9 cellular contexts compared by ENCODE assay signal in the genomic region with DNA sequence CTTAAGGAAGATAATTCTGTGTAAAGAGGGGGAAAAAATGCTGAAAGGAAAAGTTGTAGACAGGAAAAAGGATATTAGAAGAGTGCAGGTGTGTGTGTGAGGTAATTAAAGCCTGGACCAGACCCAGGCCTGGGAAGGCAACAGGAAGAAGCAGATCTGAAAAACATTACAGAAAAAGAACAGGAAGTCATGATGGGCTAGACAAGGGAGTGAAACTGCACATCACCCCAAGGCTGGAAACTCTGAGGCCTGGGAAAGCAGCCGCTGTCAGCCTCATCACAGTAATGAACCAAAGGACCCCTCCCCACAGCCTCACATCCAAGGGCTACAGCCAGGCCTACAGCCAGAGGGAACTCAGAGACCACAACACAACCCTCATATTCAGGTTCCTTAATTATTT.
DNase-seq lines count a peak whose midpoint lies in the region; ATAC-seq lines count a peak whose summit lies in the region.
"Had no signal": no experiment of that assay in that cellular context is flagged by ENCODE, and none has a peak within 500 bp of the region (broad histone marks: within the 10 kb centered on the region; RNA-seq: fewer than 3 reads in every experiment).

No MANE protein-coding gene starts in this region.

- H3K36me3 Mint-ChIP-seq in activated naive CD4-positive, alpha-beta T cell treated with anti-CD3 and anti-CD28 coated beads, Interleukin-2, amount 10 ng/mL, durations not matched to agents 7 days and 5 days = no peaks in the 10 kb centered on the region
- no peaks in the 10 kb centered on the region for H3K36me3 Mint-ChIP-seq in activated CD4-positive, alpha-beta memory T cell treated with anti-CD3 and anti-CD28 coated beads, Interleukin-2, amount 10 ng/mL, durations not matched to agents 7 days and 5 days (ENCODE audit: low read depth)

- peaks cover 6% of the 10 kb centered on the region for H3K27me3 Mint-ChIP-seq in activated naive CD4-positive, alpha-beta T cell treated with anti-CD3 and anti-CD28 coated beads, Interleukin-2, amount 10 ng/mL, durations not matched to agents 7 days and 5 days
- peaks cover 2% of the 10 kb centered on the region for H3K27me3 Mint-ChIP-seq in activated CD4-positive, alpha-beta memory T cell treated with anti-CD3 and anti-CD28 coated beads, Interleukin-2, amount 10 ng/mL, durations not matched to agents 7 days and 5 days

- peaks cover 23% of the 10 kb centered on the region for H3K4me1 Mint-ChIP-seq in activated naive CD4-positive, alpha-beta T cell treated with anti-CD3 and anti-CD28 coated beads, Interleukin-2, amount 10 ng/mL, durations not matched to agents 7 days and 5 days
- H3K4me1 Mint-ChIP-seq in activated CD4-positive, alpha-beta memory T cell treated with anti-CD3 and anti-CD28 coated beads, Interleukin-2, amount 10 ng/mL, durations not matched to agents 7 days and 5 days = peaks cover 18% of the 10 kb centered on the region

- H3K4me3 Mint-ChIP-seq in activated naive CD4-positive, alpha-beta T cell treated with anti-CD3 and anti-CD28 coated beads, Interleukin-2, amount 10 ng/mL, durations not matched to agents 7 days and 5 days = no peak overlapping the region
- no peak overlapping the region for H3K4me3 Mint-ChIP-seq in activated CD4-positive, alpha-beta memory T cell treated with anti-CD3 and anti-CD28 coated beads, Interleukin-2, amount 10 ng/mL, durations not matched to agents 7 days and 5 days

- H3K27ac Mint-ChIP-seq in activated naive CD4-positive, alpha-beta T cell treated with anti-CD3 and anti-CD28 coated beads, Interleukin-2, amount 10 ng/mL, durations not matched to agents 7 days and 5 days = peak overlapping the region; percentile 43
- H3K27ac Mint-ChIP-seq in activated CD4-positive, alpha-beta memory T cell treated with anti-CD3 and anti-CD28 coated beads, Interleukin-2, amount 10 ng/mL, durations not matched to agents 7 days and 5 days = peak overlapping the region; percentile 27

- DNase-seq in activated naive CD4-positive, alpha-beta T cell treated with anti-CD3 and anti-CD28 coated beads, Interleukin-2, amount 10 ng/mL, durations not matched to agents 7 days and 5 days = peak; percentile 26
- no peak for DNase-seq in activated naive CD4-positive, alpha-beta T cell (lab: John Stamatoyannopoulos, UW)
- DNase-seq in activated CD4-positive, alpha-beta memory T cell treated with anti-CD3 and anti-CD28 coated beads, Interleukin-2, amount 10 ng/mL, durations not matched to agents 7 days and 5 days = no peak
- DNase-seq in stimulated activated naive CD8-positive, alpha-beta T cell treated with anti-CD3 and anti-CD28 coated beads, Interleukin-15, Interleukin-2, amounts not matched to agents 100 U/mL and 50 U/mL, for 24 hours = no peak
- DNase-seq in NCI-H128 (lab: John Stamatoyannopoulos, UW; ENCODE audit: unreplicated experiment) = no peak
- no peak for DNase-seq in HuH-7 (ENCODE audit: low spot score)
- no peak for DNase-seq in posterior cingulate gyrus
- DNase-seq: HCEC 1CT had no signal

- peak; percentile 58 for ATAC-seq in HG02870 (IDR thresholded peaks at IDR 0.05; ENCODE audit: unreplicated experiment)
- peak; percentile 63 for ATAC-seq in stimulated activated naive CD8-positive, alpha-beta T cell treated with anti-CD3 and anti-CD28 coated beads, Interleukin-15, Interleukin-2, amounts not matched to agents 100 U/mL and 50 U/mL, for 24 hours

- POLR2A ChIA-PET in activated CD4-positive, alpha-beta memory T cell treated with anti-CD3 and anti-CD28 coated beads, Interleukin-2, amount 10 ng/mL, durations not matched to agents 7 days and 5 days (lab: Charles Lee) = no interaction called here

- CTCF ChIA-PET in activated naive CD4-positive, alpha-beta T cell treated with anti-CD3 and anti-CD28 coated beads, Interleukin-2, amount 10 ng/mL, durations not matched to agents 7 days and 5 days (lab: Charles Lee) = no interaction called here
- CTCF ChIA-PET in activated CD4-positive, alpha-beta memory T cell treated with anti-CD3 and anti-CD28 coated beads, Interleukin-2, amount 10 ng/mL, durations not matched to agents 7 days and 5 days (lab: Charles Lee) = no interaction called here

- intact Hi-C loops in posterior cingulate gyrus (cut with DNase I) = no loop called here

- no peaks in the 10 kb centered on the region for H3K9me3 Mint-ChIP-seq in activated naive CD4-positive, alpha-beta T cell treated with anti-CD3 and anti-CD28 coated beads, Interleukin-2, amount 10 ng/mL, durations not matched to agents 7 days and 5 days
- no peaks in the 10 kb centered on the region for H3K9me3 Mint-ChIP-seq in activated CD4-positive, alpha-beta memory T cell treated with anti-CD3 and anti-CD28 coated beads, Interleukin-2, amount 10 ng/mL, durations not matched to agents 7 days and 5 days
